Comparison of ENCODE assay signal across 17 cellular contexts in genomic region chr9:70291446-70291845, GRCh38.
"Had no signal": no experiment of that assay in that cellular context is flagged by ENCODE, and none has a peak within 500 bp of the region (broad histone marks: within the 10 kb centered on the region; RNA-seq: fewer than 3 reads in every experiment).

No MANE protein-coding gene starts in this region.

- H3K9me3 ChIP-seq: body of pancreas, neutrophil, sigmoid colon had no signal

- H3K27ac ChIP-seq: body of pancreas, neutrophil, pancreas, sigmoid colon, spleen, thoracic aorta, upper lobe of left lung had no signal

- H3K4me3 ChIP-seq: body of pancreas, pancreas, sigmoid colon, spleen, thoracic aorta, upper lobe of left lung had no signal

- ATAC-seq: body of pancreas; natural killer cell treated with Interleukin-12 subunit alpha and Interleukin-12 subunit beta and Interleukin-15 and Interleukin-18, amount 100 ng/mL, for 72 hours; pancreas; stimulated activated naive B cell treated with anti-CD40 and anti-IgM and Interleukin-4, amounts not matched to agents 10 μg/mL and 1 μg/mL and 100 μg/mL, for 72 hours had no signal

- H3K9me3 Mint-ChIP-seq: natural killer cell treated with Interleukin-12 subunit alpha and Interleukin-12 subunit beta and Interleukin-15 and Interleukin-18, amount 100 ng/mL, for 72 hours had no signal

- DNase-seq: activated CD4-positive, alpha-beta T cell treated with anti-CD3 and anti-CD28 coated beads, Interleukin-2, amount 50 U/mL, for 4 hours; activated T-cell treated with anti-CD3 and anti-CD28 coated beads for 4 hours; amygdala; body of pancreas; central memory CD4-positive, alpha-beta T cell; erythroblast; pancreas; sigmoid colon; spleen; stimulated activated CD4-positive, alpha-beta T cell treated with anti-CD3 and anti-CD28 coated beads, Interleukin-4, amount 100 ng/mL, for 4 hours; stimulated activated naive B cell treated with anti-CD40 and anti-IgM and Interleukin-4, amounts not matched to agents 10 μg/mL and 1 μg/mL and 100 μg/mL, for 72 hours; T-helper 2 cell; upper lobe of left lung had no signal

- H3K27me3 Mint-ChIP-seq: activated naive CD8-positive, alpha-beta T cell; natural killer cell treated with Interleukin-12 subunit alpha and Interleukin-12 subunit beta and Interleukin-15 and Interleukin-18, amount 100 ng/mL, for 72 hours; stimulated activated naive B cell treated with anti-CD40 and anti-IgM and Interleukin-4, amounts not matched to agents 10 μg/mL and 1 μg/mL and 100 μg/mL, for 72 hours had no signal

- H3K36me3 ChIP-seq: thoracic aorta had no signal

- H3K27ac Mint-ChIP-seq: activated naive CD8-positive, alpha-beta T cell; natural killer cell treated with Interleukin-12 subunit alpha and Interleukin-12 subunit beta and Interleukin-15 and Interleukin-18, amount 100 ng/mL, for 72 hours; stimulated activated naive B cell treated with anti-CD40 and anti-IgM and Interleukin-4, amounts not matched to agents 10 μg/mL and 1 μg/mL and 100 μg/mL, for 72 hours had no signal

- H3K27me3 ChIP-seq: body of pancreas, neutrophil, pancreas, sigmoid colon, spleen, upper lobe of left lung had no signal

- H3K4me3 Mint-ChIP-seq: activated naive CD8-positive, alpha-beta T cell; natural killer cell treated with Interleukin-12 subunit alpha and Interleukin-12 subunit beta and Interleukin-15 and Interleukin-18, amount 100 ng/mL, for 72 hours; stimulated activated naive B cell treated with anti-CD40 and anti-IgM and Interleukin-4, amounts not matched to agents 10 μg/mL and 1 μg/mL and 100 μg/mL, for 72 hours had no signal

- H3K4me1 ChIP-seq: spleen, upper lobe of left lung had no signal
